8 cellular contexts compared by ENCODE assay signal in genomic region chr1:25922633-25923567, GRCh38. TPM values are rescaled to one million over a fixed set of nuclear protein-coding genes. Genes with fewer than 3 reads are reported as not detected.
DNase-seq lines count a peak whose midpoint lies in the region; ATAC-seq and TF ChIP-seq lines count a peak whose summit lies in the region.

No MANE protein-coding gene starts in this region.

- no peak overlapping the region for H2AFZ ChIP-seq in OCI-LY7 (ENCODE audit: low read length)

- no TSS peak for BruUV-seq in OCI-LY7 (replicated peaks; lab: Mats Ljungman, UMichigan)

- no peaks in the 10 kb centered on the region for H3K9me2 ChIP-seq in OCI-LY7 (ENCODE audit: insufficient read depth, low read length)

- no peak overlapping the region for H3K4me2 ChIP-seq in OCI-LY7 (ENCODE audit: low read length)

- H3K27me3 ChIP-seq in CD4-positive, CD25-positive, alpha-beta regulatory T cell (ENCODE audit: control insufficient read depth, insufficient read depth, low read length): peaks cover 9% of the 10 kb centered on the region
- H3K27me3 ChIP-seq in colonic mucosa: no peaks in the 10 kb centered on the region

- H4K20me1 ChIP-seq in OCI-LY7 (ENCODE audit: insufficient read depth, low read length): no peaks in the 10 kb centered on the region

- no peaks in the 10 kb centered on the region for H3K36me3 ChIP-seq in CD4-positive, CD25-positive, alpha-beta regulatory T cell (ENCODE audit: control insufficient read depth, insufficient read depth, low read length)
- H3K36me3 ChIP-seq in colonic mucosa (no peaks in the 10 kb centered on the region), OCI-LY7 (ENCODE audit: insufficient read depth, low read length) (no peaks in the 10 kb centered on the region)

- no peaks in the 10 kb centered on the region for H3K9me3 ChIP-seq in CD4-positive, CD25-positive, alpha-beta regulatory T cell (ENCODE audit: control insufficient read depth in 2 of 2, low read length in 2 of 2)
- H3K9me3 ChIP-seq in colonic mucosa (no peaks in the 10 kb centered on the region), OCI-LY7 (ENCODE audit: low read length) (no peaks in the 10 kb centered on the region)

- TF ChIP-seq CTCF in colonic mucosa (IDR thresholded peaks at IDR 0.05) (no peak), OCI-LY7 (conservative IDR thresholded peaks at IDR 0.05; ENCODE audit: low read length) (no peak)

- H3K9ac ChIP-seq in colonic mucosa (ENCODE audit: low read depth in 2 of 2, low read length in 2 of 2): peak overlapping the region; percentile 54 to 58

- no peaks in the 10 kb centered on the region for H3K79me2 ChIP-seq in OCI-LY7 (ENCODE audit: insufficient read depth, low read depth, low read length)

- POLR2A ChIA-PET in OCI-LY7 (lab: Charles Lee): interaction anchor here (0.6 kb wide), 1 partner anchor 17 kb away, joined by 3 read pairs; no protein-coding TSS in a partner anchor

- peak overlapping the region in 2 of 3 donors; percentile 78 to 81 for H3K27ac Mint-ChIP-seq in CD4-positive, CD25-positive, alpha-beta regulatory T cell

- H3K4me3 Mint-ChIP-seq in CD4-positive, CD25-positive, alpha-beta regulatory T cell: peak overlapping the region; percentile 82 to 90 (median 84)

- intact Hi-C loops in colonic mucosa (cut with DNase I) (no loop called here), OCI-LY7 (cut with micrococcal nuclease; ENCODE audit: unreplicated experiment) (no loop called here)

- DNase-seq in CD4-positive, CD25-positive, alpha-beta regulatory T cell: peak; percentile 31 to 70 (median 50)
- DNase-seq in Kasumi-1 (lab: John Stamatoyannopoulos, UW): peak; percentile 72 to 80
- peak; percentile 5 to 30 for DNase-seq in activated CD4-positive, alpha-beta T cell treated with anti-CD3 and anti-CD28 coated beads for 24 hours (ENCODE audit: low read depth in 2 of 2)
- peak; percentile 47 for DNase-seq in colonic mucosa
- DNase-seq in left lobe of liver (ENCODE audit: low spot score): peak; percentile 49
- peak; percentile 31 for DNase-seq in stimulated activated CD4-positive, alpha-beta T cell treated with anti-CD3 and anti-CD28 coated beads, Interleukin-2, amount 100 ng/mL, for 4 hours (ENCODE audit: low read depth)
- DNase-seq in NCI-H2171 (lab: John Stamatoyannopoulos, UW): no peak
- DNase-seq in OCI-LY7 (ENCODE audit: low spot score): no peak

- peak; percentile 69 for ATAC-seq in CD4-positive, CD25-positive, alpha-beta regulatory T cell (ENCODE audit: low read depth in 2 of 2)
- ATAC-seq in left lobe of liver: peak; percentile 74

- peaks cover 25% of the 10 kb centered on the region for H3K4me1 ChIP-seq in CD4-positive, CD25-positive, alpha-beta regulatory T cell (ENCODE audit: control insufficient read depth, insufficient read depth, low read length, poor library complexity, severe bottlenecking)
- peaks cover 3% of the 10 kb centered on the region for H3K4me1 ChIP-seq in colonic mucosa
- H3K4me1 ChIP-seq in OCI-LY7 (ENCODE audit: insufficient read depth, low read length, poor library complexity, severe bottlenecking): peaks cover 2% of the 10 kb centered on the region

- H3K27me3 Mint-ChIP-seq in CD4-positive, CD25-positive, alpha-beta regulatory T cell: peaks cover 63% of the 10 kb centered on the region

- no peaks in the 10 kb centered on the region for H3K36me3 Mint-ChIP-seq in CD4-positive, CD25-positive, alpha-beta regulatory T cell

- H3K27ac ChIP-seq in CD4-positive, CD25-positive, alpha-beta regulatory T cell (ENCODE audit: insufficient read depth, low read length, poor library complexity, severe bottlenecking): no peak overlapping the region
- H3K27ac ChIP-seq in colonic mucosa: peak overlapping the region; percentile 20
- no peak overlapping the region for H3K27ac ChIP-seq in OCI-LY7 (ENCODE audit: low read depth, low read length, poor library complexity, severe bottlenecking)

- peaks cover 8 to 35% (median 20%) of the 10 kb centered on the region in 4 donors for H3K4me1 Mint-ChIP-seq in CD4-positive, CD25-positive, alpha-beta regulatory T cell

- CTCF ChIA-PET in OCI-LY7 (lab: Charles Lee; ENCODE audit: unreplicated experiment): no interaction called here

- H3K9me3 Mint-ChIP-seq in CD4-positive, CD25-positive, alpha-beta regulatory T cell: no peaks in the 10 kb centered on the region

- peak overlapping the region; percentile 64 for H3K4me3 ChIP-seq in CD4-positive, CD25-positive, alpha-beta regulatory T cell (ENCODE audit: low read depth, low read length)
- H3K4me3 ChIP-seq in colonic mucosa: peak overlapping the region; percentile 60
- H3K4me3 ChIP-seq in OCI-LY7 (ENCODE audit: low read depth, low read length, poor library complexity, severe bottlenecking): no peak overlapping the region

RNA-seq across cellular contexts. Expression of gene STMN1, which starts 16.7 kb away (rescaled TPM):
- 44.9 TPM for total RNA-seq in CD4-positive, CD25-positive, alpha-beta regulatory T cell
- 100 to 1,000 TPM; 167 to 242 (median 197) TPM for polyA plus RNA-seq in CD4-positive, CD25-positive, alpha-beta regulatory T cell
- 100 to 1,000 TPM in 1 of 2 donors, 10 to 100 TPM in 1; 79.1 to 149 TPM for total RNA-seq in colonic mucosa
- total RNA-seq in left lobe of liver: 5.2 TPM
- 730 and 1,134 TPM in 2 replicates for total RNA-seq in OCI-LY7 (2014; rRNA removed; shearing (Covaris generic))
- total RNA-seq in OCI-LY7 (2022): 847 and 1,062 TPM in 2 replicates

RNA-seq across cellular contexts. Expression of gene PAQR7, which starts 47.4 kb away (rescaled TPM):
- 1.6 TPM for total RNA-seq in CD4-positive, CD25-positive, alpha-beta regulatory T cell
- under 1 TPM in 2 of 4 donors, not detected in 2; 0.24 to 0.42 TPM for polyA plus RNA-seq in CD4-positive, CD25-positive, alpha-beta regulatory T cell
- total RNA-seq in colonic mucosa (1 to 10 TPM; 2.5 to 3.4 TPM), left lobe of liver (5.1 TPM), OCI-LY7 (2022) (1.3 and 1.8 TPM in 2 replicates)
- 0.22 and 0.28 TPM in 2 replicates for total RNA-seq in OCI-LY7 (2014; rRNA removed; shearing (Covaris generic))

Comparison
In these comparisons a context has a peak if more than half of its experiments do, and no peak if none do; other contexts are left out.
1. DNase-seq: peak in CD4-positive, CD25-positive, alpha-beta regulatory T cell (3 of 3), Kasumi-1 (2 of 2), activated CD4-positive, alpha-beta T cell treated with anti-CD3 and anti-CD28 coated beads for 24 hours (2 of 2), colonic mucosa (single experiment), left lobe of liver (single experiment) and stimulated activated CD4-positive, alpha-beta T cell treated with anti-CD3 and anti-CD28 coated beads, Interleukin-2, amount 100 ng/mL, for 4 hours (single experiment); none in NCI-H2171 (single experiment) and OCI-LY7 (single experiment).
2. RNA of gene STMN1, which starts 16.7 kb away (total RNA-seq): 730 to 1,134 TPM in OCI-LY7; 79.1 to 149 TPM in colonic mucosa, 44.9 TPM in CD4-positive, CD25-positive, alpha-beta regulatory T cell (single experiment) and 5.2 TPM in left lobe of liver (single experiment); every median in the first group is over 4 times any median in the second.